ENCODE assay signal across 13 cellular contexts in genomic region chr17:77354420-77354720, GRCh38.
DNase-seq lines count a peak whose midpoint lies in the region; ATAC-seq and FAIRE-seq lines count a peak whose summit lies in the region.
"Had no signal": no experiment of that assay in that cellular context is flagged by ENCODE, and none has a peak within 500 bp of the region (broad histone marks: within the 10 kb centered on the region; RNA-seq: fewer than 3 reads in every experiment).

No MANE protein-coding gene starts in this region.

- H3K9me3 ChIP-seq in GM23248 (ENCODE audit: low read depth), result no peaks in the 10 kb centered on the region
- no peaks in the 10 kb centered on the region for H3K9me3 ChIP-seq in adipocyte (ENCODE audit: control insufficient read depth, low read length)
- H3K9me3 ChIP-seq in small intestine (ENCODE audit: control insufficient read depth, low read depth), result no peaks in the 10 kb centered on the region

- peak overlapping the region; percentile 17 for H3K4me3 ChIP-seq in GM23248
- H3K4me3 ChIP-seq in adipocyte (ENCODE audit: low read length), result no peak overlapping the region
- H3K4me3 ChIP-seq in small intestine (ENCODE audit: low read depth in 1 of 2, low read length in 2 of 2), result no peak overlapping the region
- H3K4me3 ChIP-seq: SK-N-MC had no signal

- ATAC-seq in GM18519 (IDR thresholded peaks at IDR 0.05; ENCODE audit: low FRiP score, unreplicated experiment) (no peak), GM19328 (IDR thresholded peaks at IDR 0.05; ENCODE audit: unreplicated experiment) (no peak), HG02610 (IDR thresholded peaks at IDR 0.05; ENCODE audit: unreplicated experiment) (no peak)

- H3K36me3 ChIP-seq in GM23248 (ENCODE audit: low read depth) (no peaks in the 10 kb centered on the region), adipocyte (ENCODE audit: control insufficient read depth, insufficient read depth, low read length, severe bottlenecking) (no peaks in the 10 kb centered on the region), small intestine (ENCODE audit: control insufficient read depth in 2 of 2, insufficient read depth in 2 of 2, low read length in 2 of 2) (no peaks in the 10 kb centered on the region)

- H3K27me3 ChIP-seq in GM23248 (replicated peaks; ENCODE audit: insufficient read depth), result no peaks in the 10 kb centered on the region
- no peaks in the 10 kb centered on the region for H3K27me3 ChIP-seq in adipocyte (replicated peaks; ENCODE audit: control insufficient read depth, insufficient read depth, low read length)
- no peaks in the 10 kb centered on the region for H3K27me3 ChIP-seq in small intestine (ENCODE audit: control insufficient read depth in 2 of 2, insufficient read depth in 2 of 2, low read length in 2 of 2)

- FAIRE-seq in small intestine (lab: Jason Lieb, UNC), result no peak
- FAIRE-seq: G401.6 had no signal

- H3K79me2 ChIP-seq in GM23248 (ENCODE audit: insufficient read depth), result peaks cover 77% of the 10 kb centered on the region

- H3K27ac ChIP-seq in GM23248 (peak overlapping the region; percentile 96), small intestine (ENCODE audit: low read depth in 1 of 2, low read length in 1 of 2) (peak overlapping the region; percentile 44 to 68)
- H3K27ac ChIP-seq: SK-N-MC had no signal

- peaks cover 26% of the 10 kb centered on the region for H3K4me1 ChIP-seq in GM23248 (ENCODE audit: insufficient read depth)
- peaks cover 46% of the 10 kb centered on the region for H3K4me1 ChIP-seq in adipocyte (ENCODE audit: control insufficient read depth, insufficient read depth, low read length)
- H3K4me1 ChIP-seq in small intestine (ENCODE audit: control insufficient read depth in 2 of 2, insufficient read depth in 1 of 2, low read depth in 1 of 2, low read length in 1 of 2), result peaks cover 0 to 11% of the 10 kb centered on the region in 2 donors

- DNase-seq in GM23248 (no peak), adipocyte (ENCODE audit: low read depth) (no peak), left kidney (ENCODE audit: low read depth, low spot score) (peak; percentile 55), small intestine (no peak), occipital lobe (lab: John Stamatoyannopoulos, UW) (no peak)
- DNase-seq: activated CD4-positive, alpha-beta T cell treated with anti-CD3 and anti-CD28 coated beads for 48 hours; caudate nucleus; NCI-H146 had no signal

- H2AFZ ChIP-seq in GM23248, result no peak overlapping the region

- H3K4me2 ChIP-seq in GM23248 (ENCODE audit: unreplicated experiment), result peak overlapping the region; percentile 77

- H3F3A ChIP-seq in GM23248 (ENCODE audit: insufficient read depth), result peaks cover 59% of the 10 kb centered on the region

- H4K20me1 ChIP-seq in GM23248 (ENCODE audit: insufficient read depth), result no peaks in the 10 kb centered on the region

- no peaks in the 10 kb centered on the region for H3K9me2 ChIP-seq in GM23248 (ENCODE audit: insufficient read depth)

- H3K9ac ChIP-seq in GM23248 (peak overlapping the region; percentile 78), adipocyte (ENCODE audit: low read length) (peak overlapping the region; percentile 76)

- in situ Hi-C loops in GM23248 (cut with MboI), result no loop called here

- WGBS in GM23248 (ENCODE audit: low coverage in 1 of 2, low lambda C conversion rate in 2 of 2, missing lambda C conversion rate in 2 of 2), 2 experiments, result 11 to 15% methylated on average over 5 to 6 of the region's 6 CpGs
- 59 to 93% (median 70%) methylated on average over 6 of the region's 6 CpGs for WGBS in small intestine, 3 donors
